Comparison of ENCODE assay signal across 12 cellular contexts in the genomic region with DNA sequence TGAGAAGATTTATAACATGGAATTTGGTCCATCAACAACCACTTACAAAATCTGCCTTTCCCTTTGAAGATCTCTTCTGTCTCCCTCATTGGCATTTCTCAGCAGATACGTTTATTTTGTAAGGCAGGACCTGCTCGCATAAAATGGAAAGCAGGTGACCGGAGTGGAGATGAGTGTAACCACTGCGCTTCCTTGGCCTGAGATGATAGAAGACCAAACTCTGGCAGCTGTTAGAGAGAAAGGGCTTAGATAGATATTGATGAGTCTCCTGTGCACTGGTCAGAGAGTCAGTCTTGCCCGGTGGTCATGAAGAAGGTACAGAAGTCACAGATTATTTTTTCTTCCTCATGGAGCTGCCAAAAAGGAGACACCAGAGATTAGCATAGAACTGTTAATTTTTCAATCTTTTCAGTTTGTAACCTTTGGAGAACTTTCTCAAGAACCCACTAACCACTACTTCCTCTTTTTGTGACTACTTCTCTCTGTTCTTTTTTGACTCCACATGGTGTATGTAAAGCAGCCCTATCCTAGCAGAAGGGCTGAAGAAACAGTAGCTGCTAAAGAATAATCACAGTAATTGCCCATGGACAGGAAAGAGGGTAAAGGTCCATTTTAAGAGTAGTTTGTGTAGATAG. TPM values are rescaled to one million over a fixed set of nuclear protein-coding genes. Genes with fewer than 3 reads are reported as not detected.
A peak's percentile ranks its signal among the peaks of the same experiment; 100 is the strongest.
DNase-seq lines count a peak whose midpoint lies in the region; ATAC-seq lines count a peak whose summit lies in the region.
"Had no signal": no experiment of that assay in that cellular context is flagged by ENCODE, and none has a peak within 500 bp of the region (broad histone marks: within the 10 kb centered on the region; RNA-seq: fewer than 3 reads in every experiment).

No MANE protein-coding gene starts in this region.

- H3K9me3 Mint-ChIP-seq in naive B cell = peaks cover 0 to 2% (median 0%) of the 10 kb centered on the region in 7 donors
- H3K9me3 Mint-ChIP-seq in activated T-helper 17 cell treated with anti-CD3 and anti-CD28 coated beads, Interleukin-2, amount 50 U/mL, for 72 hours = no peaks in the 10 kb centered on the region

- in situ Hi-C loops in KBM-7 (cut with MboI; ENCODE audit: low pct_unique_long_range_greater_than_20kb, low sequenced_read_pairs) = no loop called here

- H3K27me3 Mint-ChIP-seq in naive B cell = no peaks in the 10 kb centered on the region
- peaks cover 33% of the 10 kb centered on the region for H3K27me3 Mint-ChIP-seq in activated T-helper 17 cell treated with anti-CD3 and anti-CD28 coated beads, Interleukin-2, amount 50 U/mL, for 72 hours

- DNase-seq in KBM-7 = peak; percentile 82
- peak; percentile 78 for DNase-seq in naive B cell
- no peak for DNase-seq in putamen (ENCODE audit: low spot score)
- DNase-seq in NCI-H1930 (lab: John Stamatoyannopoulos, UW) = no peak
- no peak for DNase-seq in stimulated activated CD4-positive, alpha-beta T cell treated with anti-CD3 and anti-CD28 coated beads, Interleukin-15, amount 100 ng/mL, for 24 hours
- DNase-seq: dermis blood vessel endothelial cell, islet precursor cell had no signal

- peak overlapping the region; percentile 18 to 85 (median 70) for H3K4me3 Mint-ChIP-seq in naive B cell
- H3K4me3 Mint-ChIP-seq in activated T-helper 17 cell treated with anti-CD3 and anti-CD28 coated beads, Interleukin-2, amount 50 U/mL, for 72 hours = no peak overlapping the region

- peaks cover 32 to 42% (median 36%) of the 10 kb centered on the region in 3 donors for H3K4me1 Mint-ChIP-seq in naive B cell
- H3K4me1 Mint-ChIP-seq in activated T-helper 17 cell treated with anti-CD3 and anti-CD28 coated beads, Interleukin-2, amount 50 U/mL, for 72 hours = no peaks in the 10 kb centered on the region

- peak; percentile 91 for ATAC-seq in GM18873 (IDR thresholded peaks at IDR 0.05; ENCODE audit: low FRiP score, unreplicated experiment)
- peak; percentile 98 for ATAC-seq in HG02642 (IDR thresholded peaks at IDR 0.05; ENCODE audit: poor library complexity, unreplicated experiment)
- ATAC-seq in naive B cell (ENCODE audit: low read depth in 2 of 2) = peak; percentile 99
- ATAC-seq in activated T-helper 17 cell treated with anti-CD3 and anti-CD28 coated beads, Interleukin-2, amount 50 U/mL, for 72 hours (replicated peaks) = no peak

- H3K27ac Mint-ChIP-seq in naive B cell = peak overlapping the region in 4 of 6 donors; percentile 7 to 88 (median 25)
- no peak overlapping the region for H3K27ac Mint-ChIP-seq in activated T-helper 17 cell treated with anti-CD3 and anti-CD28 coated beads, Interleukin-2, amount 50 U/mL, for 72 hours

- no peaks in the 10 kb centered on the region for H3K36me3 Mint-ChIP-seq in naive B cell
- H3K36me3 Mint-ChIP-seq in activated T-helper 17 cell treated with anti-CD3 and anti-CD28 coated beads, Interleukin-2, amount 50 U/mL, for 72 hours (ENCODE audit: low read depth) = no peaks in the 10 kb centered on the region

RNA-seq across cellular contexts. Expression of a gene that starts 47.6 kb away (rescaled TPM):
- polyA plus RNA-seq in naive B cell (ENCODE audit: low read depth in 6 of 6) = 100 to 1,000 TPM; 129 to 322 (median 238) TPM
- total RNA-seq in activated T-helper 17 cell treated with anti-CD3 and anti-CD28 coated beads, Interleukin-2, amount 50 U/mL, for 72 hours = 1 to 10 TPM in 1 of 2 donors, under 1 TPM in 1; 0.41 to 1.1 TPM
- total RNA-seq: dermis blood vessel endothelial cell, NCI-H460 had no signal

RNA-seq across cellular contexts. Expression of a gene that starts 55.1 kb away (rescaled TPM):
- polyA plus RNA-seq in naive B cell (ENCODE audit: low read depth in 6 of 6) = under 1 TPM in 3 of 6 donors, not detected in 3; 0.08 to 0.23 (median 0.09) TPM
- total RNA-seq in activated T-helper 17 cell treated with anti-CD3 and anti-CD28 coated beads, Interleukin-2, amount 50 U/mL, for 72 hours = not detected
- total RNA-seq: dermis blood vessel endothelial cell, NCI-H460, urinary bladder had no signal
- polyA plus RNA-seq: urinary bladder had no signal

Comparison
In these comparisons a context has a peak if more than half of its experiments do, and no peak if none do; other contexts are left out.
1. DNase-seq: peak in KBM-7 (single experiment) and naive B cell (single experiment); none in putamen (single experiment), NCI-H1930 (0 of 2) and stimulated activated CD4-positive, alpha-beta T cell treated with anti-CD3 and anti-CD28 coated beads, Interleukin-15, amount 100 ng/mL, for 24 hours (single experiment).